Comparison of ENCODE assay signal across 26 cellular contexts in the genomic region with DNA sequence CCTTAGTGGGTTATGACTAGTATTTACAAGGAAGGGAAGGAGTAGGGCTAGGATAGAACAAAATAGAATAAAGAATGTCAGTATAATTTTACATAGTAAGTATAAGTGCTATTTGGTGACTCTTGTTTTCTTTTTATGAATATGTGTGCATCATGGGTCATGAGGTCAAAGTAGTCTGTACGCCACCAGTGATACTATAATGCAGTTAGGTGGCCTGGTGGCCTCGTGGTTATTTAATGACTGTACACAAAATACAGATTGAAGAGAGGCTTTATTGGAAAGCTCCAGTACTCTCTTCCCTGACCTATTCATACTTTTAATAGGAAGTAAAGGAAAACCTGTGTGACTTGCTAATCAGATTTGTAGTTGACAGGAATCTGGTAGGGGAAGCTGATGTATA. TPM values are rescaled to one million over a fixed set of nuclear protein-coding genes. Genes with fewer than 3 reads are reported as not detected.
DNase-seq lines count a peak whose midpoint lies in the region; ATAC-seq and TF ChIP-seq lines count a peak whose summit lies in the region.
"Had no signal": no experiment of that assay in that cellular context is flagged by ENCODE, and none has a peak within 500 bp of the region (broad histone marks: within the 10 kb centered on the region; RNA-seq: fewer than 3 reads in every experiment).

No MANE protein-coding gene starts in this region.

- peak overlapping the region; percentile 73; the same call in 1 of the 2 replicates for H3K9ac ChIP-seq in PC-3 (ENCODE audit: low read length)
- H3K9ac ChIP-seq in mammary epithelial cell (ENCODE audit: insufficient read depth, low read length), result no peak overlapping the region

- ATAC-seq in activated naive CD8-positive, alpha-beta T cell treated with anti-CD3 and anti-CD28 coated beads, Interleukin-2, amount 50 U/mL, for 24 hours, result no peak
- peak; percentile 56 for ATAC-seq in PC-3
- ATAC-seq: left colon, Right ventricle myocardium inferior, sciatic nerve, SK-N-SH treated with all-trans-retinoic acid at 6 μM for 48 hours had no signal

- CTCF ChIA-PET in PC-3 (lab: Charles Lee), result interaction anchor here (1.1 kb wide), 1 partner anchor 59 kb away, joined by 4 read pairs; no protein-coding TSS in a partner anchor
- CTCF ChIA-PET in A673 (lab: Charles Lee), result no interaction called here
- CTCF ChIA-PET in mammary epithelial cell (lab: Charles Lee; ENCODE audit: low non-redundant PET), result no interaction called here

- H3K27me3 Mint-ChIP-seq in activated naive CD8-positive, alpha-beta T cell, result no peaks in the 10 kb centered on the region
- H3K27me3 Mint-ChIP-seq in activated naive CD8-positive, alpha-beta T cell treated with anti-CD3 and anti-CD28 coated beads, Interleukin-2, amount 50 U/mL, for 24 hours, result no peaks in the 10 kb centered on the region
- H3K27me3 Mint-ChIP-seq: activated T-cell treated with anti-CD3 and anti-CD28 coated beads, Interleukin-2, amount 50 U/mL, for 24 hours had no signal

- DNase-seq in activated naive CD8-positive, alpha-beta T cell treated with anti-CD3 and anti-CD28 coated beads, Interleukin-2, amount 50 U/mL, for 24 hours, result no peak
- peak; percentile 87 for DNase-seq in PC-3
- DNase-seq in brain microvascular endothelial cell, result peak; percentile 40
- DNase-seq in transverse colon, result no peak
- DNase-seq in DMS79 (lab: John Stamatoyannopoulos, UW), result no peak
- no peak for DNase-seq in A673 (ENCODE audit: low spot score)
- no peak for DNase-seq in mammary epithelial cell
- DNase-seq: activated CD4-positive, alpha-beta T cell treated with anti-CD3 and anti-CD28 coated beads for 48 hours; activated naive CD4-positive, alpha-beta T cell treated with anti-CD3 and anti-CD28 coated beads for 36 hours; activated T-cell treated with anti-CD3 and anti-CD28 coated beads, Interleukin-2, amount 50 U/mL, for 24 hours; BE2C; Caco-2; GDM1; H9; hypothalamus; Karpas-422; left colon; NCI-H1436; NCI-H2081; NCI-H524 treated with DMSO at 0.1 percent for 48 hours; NK-92 treated with Interleukin-12 subunit alpha and Interleukin-12 subunit beta, amount 100 ng/mL, for 24 hours; posterior cingulate gyrus had no signal

- no peak for TF ChIP-seq EP300 in transverse colon (IDR thresholded peaks at IDR 0.05; ENCODE audit: low read depth)

- H3F3A ChIP-seq in PC-3 (ENCODE audit: low read length, unreplicated experiment), result peaks cover 13% of the 10 kb centered on the region

- BruUV-seq in PC-3 (replicated peaks; lab: Mats Ljungman, UMichigan), result no TSS peak
- BruUV-seq in A673 (replicated peaks; lab: Mats Ljungman, UMichigan), result no TSS peak
- BruUV-seq in mammary epithelial cell (replicated peaks; lab: Mats Ljungman, UMichigan), result no TSS peak

- no peaks in the 10 kb centered on the region; the same call in 1 of the 2 replicates for H4K20me1 ChIP-seq in PC-3 (ENCODE audit: low read length)
- H4K20me1 ChIP-seq in mammary epithelial cell (ENCODE audit: insufficient read depth, low read length), result no peaks in the 10 kb centered on the region

- TF ChIP-seq CTCF in PC-3 (conservative IDR thresholded peaks at IDR 0.05; ENCODE audit: low read depth, low read length), result no peak
- TF ChIP-seq CTCF in brain microvascular endothelial cell (IDR thresholded peaks at IDR 0.05; ENCODE audit: low read depth, low read length, missing control alignments), result no peak
- no peak for TF ChIP-seq CTCF in transverse colon (IDR thresholded peaks at IDR 0.05)
- TF ChIP-seq CTCF in A673 (conservative IDR thresholded peaks at IDR 0.05; ENCODE audit: low read depth, low read length), result no peak
- TF ChIP-seq CTCF in mammary epithelial cell (conservative IDR thresholded peaks at IDR 0.05 in 1 of 2, IDR thresholded peaks at IDR 0.05 in 1 of 2; ENCODE audit: extremely low read depth in 1 of 2, insufficient read depth in 1 of 2, low read depth in 1 of 2, low read length in 2 of 2), result no peak

- H3K4me3 ChIP-seq in PC-3 (ENCODE audit: low read length) (0 out of 2 replicates have a peak overlapping the region, but pooled peaks have one; percentile 53), brain microvascular endothelial cell (ENCODE audit: low read depth, low read length) (no peak overlapping the region), transverse colon (no peak overlapping the region), A673 (ENCODE audit: low read depth, low read length, poor library complexity, severe bottlenecking) (no peak overlapping the region), mammary epithelial cell (replicated peaks in 1 of 3; ENCODE audit: insufficient read depth in 1 of 3, low read depth in 2 of 3, low read length in 3 of 3) (no peak overlapping the region)

- dilution Hi-C loops in mammary epithelial cell (cut with HindIII; ENCODE audit: low sequenced_read_pairs), result no loop called here

- peaks cover 6% of the 10 kb centered on the region for H3K36me3 ChIP-seq in PC-3 (ENCODE audit: low read depth, low read length)
- H3K36me3 ChIP-seq in brain microvascular endothelial cell (replicated peaks), result no peaks in the 10 kb centered on the region
- H3K36me3 ChIP-seq in transverse colon, result no peaks in the 10 kb centered on the region
- no peaks in the 10 kb centered on the region for H3K36me3 ChIP-seq in A673 (ENCODE audit: insufficient read depth, low read length, poor library complexity, severe bottlenecking)
- H3K36me3 ChIP-seq in mammary epithelial cell (ENCODE audit: insufficient read depth, low read length), result peaks cover 18% of the 10 kb centered on the region

- H3K27ac Mint-ChIP-seq in activated naive CD8-positive, alpha-beta T cell, result peak overlapping the region; percentile 30
- H3K27ac Mint-ChIP-seq in activated naive CD8-positive, alpha-beta T cell treated with anti-CD3 and anti-CD28 coated beads, Interleukin-2, amount 50 U/mL, for 24 hours, result no peak overlapping the region
- H3K27ac Mint-ChIP-seq: activated naive CD4-positive, alpha-beta T cell treated with anti-CD3 and anti-CD28 coated beads for 36 hours; H9 had no signal

- H3K4me3 Mint-ChIP-seq in activated naive CD8-positive, alpha-beta T cell, result no peak overlapping the region
- H3K4me3 Mint-ChIP-seq in activated naive CD8-positive, alpha-beta T cell treated with anti-CD3 and anti-CD28 coated beads, Interleukin-2, amount 50 U/mL, for 24 hours, result no peak overlapping the region
- H3K4me3 Mint-ChIP-seq: activated naive CD4-positive, alpha-beta T cell treated with anti-CD3 and anti-CD28 coated beads for 36 hours; activated T-cell treated with anti-CD3 and anti-CD28 coated beads, Interleukin-2, amount 50 U/mL, for 24 hours; H9 had no signal

- intact Hi-C loops in PC-3 (cut with micrococcal nuclease) (loop anchor here (1.0 kb wide), 1 partner anchor 17 kb away; no protein-coding TSS in a partner anchor), transverse colon (cut with DNase I; ENCODE audit: low total_unique reads) (no loop called here), A673 (cut with micrococcal nuclease; ENCODE audit: unreplicated experiment) (no loop called here), mammary epithelial cell (cut with micrococcal nuclease) (loop anchor here (10.0 kb wide), 1 partner anchor 55 kb away; no protein-coding TSS in a partner anchor)

- no peaks in the 10 kb centered on the region for H3K9me3 ChIP-seq in PC-3 (ENCODE audit: low read length)
- no peaks in the 10 kb centered on the region for H3K9me3 ChIP-seq in transverse colon
- no peaks in the 10 kb centered on the region for H3K9me3 ChIP-seq in A673 (ENCODE audit: low read depth, low read length, poor library complexity, severe bottlenecking)
- no peaks in the 10 kb centered on the region for H3K9me3 ChIP-seq in mammary epithelial cell (replicated peaks; ENCODE audit: insufficient read depth, low read length)
- H3K9me3 ChIP-seq: BE2C, Caco-2 had no signal

- H3K4me1 ChIP-seq in PC-3 (ENCODE audit: insufficient read depth, low read length) (peaks cover 55% of the 10 kb centered on the region), transverse colon (peaks cover 28 to 50% (median 40%) of the 10 kb centered on the region in 4 donors), A673 (ENCODE audit: insufficient read depth, low read length, poor library complexity, severe bottlenecking) (no peaks in the 10 kb centered on the region), mammary epithelial cell (ENCODE audit: insufficient read depth, low read length) (peaks cover 10% of the 10 kb centered on the region)

- POLR2A ChIA-PET in PC-3 (lab: Charles Lee; ENCODE audit: unreplicated experiment) (interaction anchor here (0.6 kb wide), 1 partner anchor 26 kb away, joined by 8 read pairs; no protein-coding TSS in a partner anchor), A673 (lab: Charles Lee; ENCODE audit: low non-redundant PET) (no interaction called here)

- peak overlapping the region; percentile 95 for H3K27ac ChIP-seq in PC-3 (ENCODE audit: low read length)
- H3K27ac ChIP-seq in brain microvascular endothelial cell, result no peak overlapping the region
- H3K27ac ChIP-seq in transverse colon, result peak overlapping the region in 3 of 4 donors; percentile 78 to 87 (median 83)
- H3K27ac ChIP-seq in A673 (ENCODE audit: low read depth, low read length, poor library complexity, severe bottlenecking), result no peak overlapping the region
- H3K27ac ChIP-seq in mammary epithelial cell (ENCODE audit: insufficient read depth, low read depth, low read length), result no peak overlapping the region

- H3K79me2 ChIP-seq in PC-3 (ENCODE audit: low read length) (peaks cover 92% of the 10 kb centered on the region), mammary epithelial cell (ENCODE audit: insufficient read depth, low read length) (peaks cover 98% of the 10 kb centered on the region)

- H3K9me3 Mint-ChIP-seq in activated naive CD8-positive, alpha-beta T cell (ENCODE audit: low read depth), result no peaks in the 10 kb centered on the region
- H3K9me3 Mint-ChIP-seq in activated naive CD8-positive, alpha-beta T cell treated with anti-CD3 and anti-CD28 coated beads, Interleukin-2, amount 50 U/mL, for 24 hours, result no peaks in the 10 kb centered on the region
- H3K9me3 Mint-ChIP-seq: activated naive CD4-positive, alpha-beta T cell treated with anti-CD3 and anti-CD28 coated beads for 36 hours; activated T-cell treated with anti-CD3 and anti-CD28 coated beads, Interleukin-2, amount 50 U/mL, for 24 hours; H9 had no signal

- H3K27me3 ChIP-seq in PC-3 (ENCODE audit: low read length) (no peaks in the 10 kb centered on the region), brain microvascular endothelial cell (replicated peaks) (no peaks in the 10 kb centered on the region), transverse colon (no peaks in the 10 kb centered on the region), A673 (replicated peaks; ENCODE audit: insufficient read depth, low read depth, low read length, poor library complexity) (no peaks in the 10 kb centered on the region), mammary epithelial cell (ENCODE audit: insufficient read depth, low read length) (no peaks in the 10 kb centered on the region)
- H3K27me3 ChIP-seq: BE2C had no signal

- H3K36me3 Mint-ChIP-seq in activated naive CD8-positive, alpha-beta T cell, result peaks cover 12% of the 10 kb centered on the region
- H3K36me3 Mint-ChIP-seq in activated naive CD8-positive, alpha-beta T cell treated with anti-CD3 and anti-CD28 coated beads, Interleukin-2, amount 50 U/mL, for 24 hours (ENCODE audit: low read depth), result peaks cover 28% of the 10 kb centered on the region

- in situ Hi-C loops in brain microvascular endothelial cell (cut with HindIII; ENCODE audit: low pct_ligation_motif_present, low sequenced_read_pairs) (no loop called here), transverse colon (cut with MboI; ENCODE audit: low pct_ligation_motif_present in 1 of 4, low pct_unique_long_range_greater_than_20kb in 1 of 4, low sequenced_read_pairs in 3 of 4) (no loop called here), mammary epithelial cell (cut with MboI; ENCODE audit: low sequenced_read_pairs in 2 of 2) (no loop called here)

- TF ChIP-seq POLR2A in transverse colon (IDR thresholded peaks at IDR 0.05), result no peak

- WGBS in transverse colon (ENCODE audit: low coverage in 1 of 2), 2 donors, result 80 to 82% methylated on average over 1 to 2 of the region's 2 CpGs
- WGBS in mammary epithelial cell (ENCODE audit: low coverage, missing lambda C conversion rate), result 95% methylated on average over 2 of the region's 2 CpGs

- H2AFZ ChIP-seq in PC-3 (ENCODE audit: low read length) (no peak overlapping the region), mammary epithelial cell (ENCODE audit: low read depth, low read length) (no peak overlapping the region)

- H3K9me2 ChIP-seq in PC-3 (replicated peaks; ENCODE audit: low read length), result no peaks in the 10 kb centered on the region

- H3K4me2 ChIP-seq in PC-3 (ENCODE audit: low read length), result peak overlapping the region; percentile 86
- H3K4me2 ChIP-seq in mammary epithelial cell (ENCODE audit: insufficient read depth, low read depth, low read length), result no peak overlapping the region

- H3K4me1 Mint-ChIP-seq in activated naive CD8-positive, alpha-beta T cell (ENCODE audit: low read depth), result peaks cover 70% of the 10 kb centered on the region
- peaks cover 59% of the 10 kb centered on the region for H3K4me1 Mint-ChIP-seq in activated naive CD8-positive, alpha-beta T cell treated with anti-CD3 and anti-CD28 coated beads, Interleukin-2, amount 50 U/mL, for 24 hours

RNA-seq across cellular contexts. Expression of a gene that starts 27.3 kb away (rescaled TPM):
- total RNA-seq in PC-3 (2014; rRNA removed) (52.5 and 59.6 TPM in 2 replicates), transverse colon (100 to 1,000 TPM in 3 of 4 donors, 10 to 100 TPM in 1; 67.3 to 137 (median 123) TPM), A673 (2021) (50.9 and 58.2 TPM in 2 replicates), mammary epithelial cell (100 to 1,000 TPM in 1 of 2 donors, 10 to 100 TPM in 1; 68.3 to 115 TPM)
- 55.2 TPM for polyA plus RNA-seq in mammary epithelial cell
- polyA minus RNA-seq in mammary epithelial cell, result 149 TPM

Comparison
In these comparisons a context has a peak if more than half of its experiments do, and no peak if none do; other contexts are left out.
1. DNase-seq: peak in PC-3 (single experiment) and brain microvascular endothelial cell (single experiment); none in activated naive CD8-positive, alpha-beta T cell treated with anti-CD3 and anti-CD28 coated beads, Interleukin-2, amount 50 U/mL, for 24 hours (single experiment), transverse colon (single experiment), DMS79 (single experiment), A673 (single experiment) and mammary epithelial cell (single experiment).
2. H3K27ac ChIP-seq: peak in PC-3 (single experiment) and transverse colon (3 of 4); none in brain microvascular endothelial cell (single experiment), A673 (single experiment) and mammary epithelial cell (single experiment).
3. intact Hi-C loops: an anchor here in PC-3 (1.0 kb wide) and mammary epithelial cell (10.0 kb wide); none called in transverse colon and A673.